ENCODE assay signal across 10 cellular contexts in genomic region chr11:111797145-111797581, GRCh38. TPM values are rescaled to one million over a fixed set of nuclear protein-coding genes. Genes with fewer than 3 reads are reported as not detected.
DNase-seq lines count a peak whose midpoint lies in the region; ATAC-seq and TF ChIP-seq lines count a peak whose summit lies in the region.
"Had no signal": no experiment of that assay in that cellular context is flagged by ENCODE, and none has a peak within 500 bp of the region (broad histone marks: within the 10 kb centered on the region; RNA-seq: fewer than 3 reads in every experiment).

No MANE protein-coding gene starts in this region.

- no peaks in the 10 kb centered on the region for H3K27me3 Mint-ChIP-seq in activated CD8-positive, alpha-beta T cell treated with anti-CD3 and anti-CD28 coated beads, Interleukin-2, amount 10 ng/mL, durations not matched to agents 7 days and 5 days (ENCODE audit: low read depth)
- no peaks in the 10 kb centered on the region for H3K27me3 Mint-ChIP-seq in activated CD8-positive, alpha-beta T cell treated with anti-CD3 and anti-CD28 coated beads for 36 hours

- no peak overlapping the region for H3K4me3 ChIP-seq in colonic mucosa
- H3K4me3 ChIP-seq: SJCRH30 had no signal

- peak; percentile 55 for ATAC-seq in GM21360 (IDR thresholded peaks at IDR 0.05; ENCODE audit: unreplicated experiment)
- no peak for ATAC-seq in activated CD8-positive, alpha-beta T cell treated with anti-CD3 and anti-CD28 coated beads, Interleukin-2, amount 10 ng/mL, durations not matched to agents 7 days and 5 days
- no peak for ATAC-seq in activated CD8-positive, alpha-beta T cell treated with anti-CD3 and anti-CD28 coated beads for 36 hours

- H3K4me1 Mint-ChIP-seq in activated CD8-positive, alpha-beta T cell treated with anti-CD3 and anti-CD28 coated beads, Interleukin-2, amount 10 ng/mL, durations not matched to agents 7 days and 5 days (ENCODE audit: low read depth): peaks cover 9% of the 10 kb centered on the region
- H3K4me1 Mint-ChIP-seq in activated CD8-positive, alpha-beta T cell treated with anti-CD3 and anti-CD28 coated beads for 36 hours (ENCODE audit: low read depth): peaks cover 9% of the 10 kb centered on the region

- DNase-seq in AML-193 (lab: John Stamatoyannopoulos, UW) (peak; percentile 3 to 5), NCI-H128 (lab: John Stamatoyannopoulos, UW; ENCODE audit: unreplicated experiment) (peak; percentile 7), colonic mucosa (peak; percentile 74), KG1 (lab: John Stamatoyannopoulos, UW) (no peak), T1000 (lab: John Stamatoyannopoulos, UW) (no peak)
- DNase-seq in activated CD8-positive, alpha-beta T cell treated with anti-CD3 and anti-CD28 coated beads, Interleukin-2, amount 10 ng/mL, durations not matched to agents 7 days and 5 days: no peak
- DNase-seq in activated CD8-positive, alpha-beta T cell treated with anti-CD3 and anti-CD28 coated beads for 36 hours: no peak
- DNase-seq: endodermal cell had no signal

- no peak overlapping the region for H3K4me3 Mint-ChIP-seq in activated CD8-positive, alpha-beta T cell treated with anti-CD3 and anti-CD28 coated beads, Interleukin-2, amount 10 ng/mL, durations not matched to agents 7 days and 5 days
- no peak overlapping the region for H3K4me3 Mint-ChIP-seq in activated CD8-positive, alpha-beta T cell treated with anti-CD3 and anti-CD28 coated beads for 36 hours
- H3K4me3 Mint-ChIP-seq: endodermal cell had no signal

- no peaks in the 10 kb centered on the region for H3K4me1 ChIP-seq in colonic mucosa
- H3K4me1 ChIP-seq: SJCRH30 had no signal

- CTCF ChIA-PET in activated CD8-positive, alpha-beta T cell treated with anti-CD3 and anti-CD28 coated beads, Interleukin-2, amount 10 ng/mL, durations not matched to agents 7 days and 5 days (lab: Charles Lee): interaction anchor here (1.0 to 4.5 kb wide), 4 partner anchors 11 to 210 kb away, joined by 3 to 26 read pairs (median 4); no protein-coding TSS in a partner anchor
- CTCF ChIA-PET in activated CD8-positive, alpha-beta T cell treated with anti-CD3 and anti-CD28 coated beads for 36 hours (lab: Charles Lee): interaction anchor here (1.1 to 1.7 kb wide), 3 partner anchors 20 to 368 kb away, joined by 3 to 9 read pairs (median 4); no protein-coding TSS in a partner anchor

- no peak for TF ChIP-seq CTCF in colonic mucosa (IDR thresholded peaks at IDR 0.05)
- no peak for TF ChIP-seq CTCF in activated CD8-positive, alpha-beta T cell treated with anti-CD3 and anti-CD28 coated beads for 36 hours (IDR thresholded peaks at IDR 0.05)

- no peak overlapping the region for H3K9ac ChIP-seq in colonic mucosa (ENCODE audit: low read depth in 2 of 2, low read length in 2 of 2)

- H3K27ac Mint-ChIP-seq in activated CD8-positive, alpha-beta T cell treated with anti-CD3 and anti-CD28 coated beads, Interleukin-2, amount 10 ng/mL, durations not matched to agents 7 days and 5 days: no peak overlapping the region
- H3K27ac Mint-ChIP-seq in activated CD8-positive, alpha-beta T cell treated with anti-CD3 and anti-CD28 coated beads for 36 hours: no peak overlapping the region
- H3K27ac Mint-ChIP-seq: endodermal cell had no signal

- H3K27me3 ChIP-seq in colonic mucosa: no peaks in the 10 kb centered on the region
- H3K27me3 ChIP-seq: SJCRH30 had no signal

- no peak overlapping the region for H3K27ac ChIP-seq in colonic mucosa
- H3K27ac ChIP-seq: SJCRH30 had no signal

- POLR2A ChIA-PET in activated CD8-positive, alpha-beta T cell treated with anti-CD3 and anti-CD28 coated beads, Interleukin-2, amount 10 ng/mL, durations not matched to agents 7 days and 5 days (lab: Charles Lee): interaction anchor here (1.1 to 1.2 kb wide), 2 partner anchors 8 to 20 kb away, joined by 3 read pairs; no protein-coding TSS in a partner anchor
- POLR2A ChIA-PET in activated CD8-positive, alpha-beta T cell treated with anti-CD3 and anti-CD28 coated beads for 36 hours (lab: Charles Lee): interaction anchor here (0.7 kb wide), 1 partner anchor 53 kb away, joined by 3 read pairs; no protein-coding TSS in a partner anchor

- intact Hi-C loops in colonic mucosa (cut with DNase I): no loop called here
- intact Hi-C loops in activated CD8-positive, alpha-beta T cell treated with anti-CD3 and anti-CD28 coated beads for 36 hours (cut with micrococcal nuclease): no loop called here

- no peaks in the 10 kb centered on the region for H3K9me3 Mint-ChIP-seq in activated CD8-positive, alpha-beta T cell treated with anti-CD3 and anti-CD28 coated beads, Interleukin-2, amount 10 ng/mL, durations not matched to agents 7 days and 5 days (ENCODE audit: insufficient read depth)
- peaks cover 4% of the 10 kb centered on the region for H3K9me3 Mint-ChIP-seq in activated CD8-positive, alpha-beta T cell treated with anti-CD3 and anti-CD28 coated beads for 36 hours
- H3K9me3 Mint-ChIP-seq: endodermal cell had no signal

- H3K36me3 ChIP-seq in colonic mucosa: no peaks in the 10 kb centered on the region
- H3K36me3 ChIP-seq: SJCRH30 had no signal

- no peaks in the 10 kb centered on the region for H3K9me3 ChIP-seq in colonic mucosa
- H3K9me3 ChIP-seq: SJCRH30 had no signal

- peaks cover 42% of the 10 kb centered on the region for H3K36me3 Mint-ChIP-seq in activated CD8-positive, alpha-beta T cell treated with anti-CD3 and anti-CD28 coated beads, Interleukin-2, amount 10 ng/mL, durations not matched to agents 7 days and 5 days (ENCODE audit: low read depth)
- peaks cover 45% of the 10 kb centered on the region for H3K36me3 Mint-ChIP-seq in activated CD8-positive, alpha-beta T cell treated with anti-CD3 and anti-CD28 coated beads for 36 hours (ENCODE audit: low read depth)

RNA-seq across cellular contexts. Expression of gene PPP2R1B, which starts 31.0 kb away (rescaled TPM):
- 10 to 100 TPM; 45.9 to 57.0 TPM for total RNA-seq in colonic mucosa
- 10 to 100 TPM; 56.4 to 57.7 TPM for total RNA-seq in activated CD8-positive, alpha-beta T cell treated with anti-CD3 and anti-CD28 coated beads, Interleukin-2, amount 10 ng/mL, durations not matched to agents 7 days and 5 days
- 10 to 100 TPM; 49.7 to 54.0 TPM for total RNA-seq in activated CD8-positive, alpha-beta T cell treated with anti-CD3 and anti-CD28 coated beads for 36 hours

Comparison
In these comparisons a context has a peak if more than half of its experiments do, and no peak if none do; other contexts are left out.
1. DNase-seq: peak in AML-193 (2 of 2), NCI-H128 (single experiment) and colonic mucosa (single experiment); none in KG1 (single experiment), activated CD8-positive, alpha-beta T cell treated with anti-CD3 and anti-CD28 coated beads, Interleukin-2, amount 10 ng/mL, durations not matched to agents 7 days and 5 days (single experiment), activated CD8-positive, alpha-beta T cell treated with anti-CD3 and anti-CD28 coated beads for 36 hours (single experiment) and T1000 (single experiment).